ENCODE assay signal across 14 cellular contexts in genomic region chr6:104689551-104690205, GRCh38.
A peak's percentile ranks its signal among the peaks of the same experiment; 100 is the strongest.
DNase-seq lines count a peak whose midpoint lies in the region; ATAC-seq and TF ChIP-seq lines count a peak whose summit lies in the region.
"Had no signal": no experiment of that assay in that cellular context is flagged by ENCODE, and none has a peak within 500 bp of the region (broad histone marks: within the 10 kb centered on the region; RNA-seq: fewer than 3 reads in every experiment).

No MANE protein-coding gene starts in this region.

- no peak overlapping the region for H2BK5ac ChIP-seq in H9 (ENCODE audit: insufficient read length, low read length)

- no peak overlapping the region for H3K23ac ChIP-seq in H9 (ENCODE audit: insufficient read length, low read depth, low read length)

- no peaks in the 10 kb centered on the region for H3K36me3 Mint-ChIP-seq in H9 (ENCODE audit: insufficient read depth in 1 of 3, low read depth in 3 of 3)

- H3K27ac ChIP-seq in H9 (ENCODE audit: insufficient read length, low read depth, low read length): no peak overlapping the region
- peak overlapping the region; percentile 73 for H3K27ac ChIP-seq in smooth muscle cell (ENCODE audit: low read depth)
- H3K27ac ChIP-seq: gastroesophageal sphincter, spleen, tibial artery had no signal

- H3K56ac ChIP-seq in H9 (ENCODE audit: insufficient read length, low read depth, low read length): no peak overlapping the region

- H4K20me1 ChIP-seq in H9 (ENCODE audit: control insufficient read depth, insufficient read depth, insufficient read length): no peaks in the 10 kb centered on the region
- H4K20me1 ChIP-seq in smooth muscle cell (ENCODE audit: low read depth): no peaks in the 10 kb centered on the region

- peak overlapping the region in 1 of 3 experiments; percentile 22; a peak in 1 of 7 replicates for H3K27ac Mint-ChIP-seq in H9

- no peaks in the 10 kb centered on the region for H3K23me2 ChIP-seq in H9 (ENCODE audit: insufficient read length, low read depth, low read length, poor library complexity, severe bottlenecking)

- H3K9me3 ChIP-seq in H9 (ENCODE audit: control insufficient read depth, low read depth, low read length) (no peaks in the 10 kb centered on the region), smooth muscle cell (replicated peaks; ENCODE audit: low read depth) (no peaks in the 10 kb centered on the region)
- H3K9me3 ChIP-seq: spleen, tibial artery had no signal

- no peak overlapping the region for H3K4me3 ChIP-seq in smooth muscle cell
- H3K4me3 ChIP-seq: gastroesophageal sphincter, spleen, tibial artery had no signal

- H3K4me3 Mint-ChIP-seq in H9: no peak overlapping the region

- H3K36me3 ChIP-seq in smooth muscle cell (ENCODE audit: low read depth): no peaks in the 10 kb centered on the region
- H3K36me3 ChIP-seq: gastroesophageal sphincter, spleen, tibial artery had no signal

- H2AFZ ChIP-seq in H9 (ENCODE audit: low read length) (no peak overlapping the region), smooth muscle cell (ENCODE audit: low read depth) (no peak overlapping the region)

- no peaks in the 10 kb centered on the region for H3K27me3 ChIP-seq in H9 (ENCODE audit: insufficient read depth, low read length)
- H3K27me3 ChIP-seq in smooth muscle cell (ENCODE audit: low read depth): no peaks in the 10 kb centered on the region
- H3K27me3 ChIP-seq: gastroesophageal sphincter, spleen, tibial artery had no signal

- no peaks in the 10 kb centered on the region for H3K9me3 Mint-ChIP-seq in H9

- H4K8ac ChIP-seq in H9 (replicated peaks; ENCODE audit: insufficient read length, low read depth, low read length): no peak overlapping the region

- H3F3A ChIP-seq in smooth muscle cell (ENCODE audit: low read depth): peaks cover 11% of the 10 kb centered on the region

- H4K91ac ChIP-seq in H9 (ENCODE audit: insufficient read length, low read depth, low read length): no peak overlapping the region

- WGBS in H9 (ENCODE audit: extremely low coverage, insufficient read length, low lambda C conversion rate): no CpG with 5 or more reads among the region's 3 CpGs
- WGBS in smooth muscle cell (ENCODE audit: low lambda C conversion rate): 8% methylated on average over 3 of the region's 3 CpGs

- no peaks in the 10 kb centered on the region for H3K4me1 ChIP-seq in H9 (ENCODE audit: insufficient read depth, low read length)
- H3K4me1 ChIP-seq in smooth muscle cell (ENCODE audit: low read depth): peaks cover 2% of the 10 kb centered on the region
- H3K4me1 ChIP-seq: gastroesophageal sphincter, spleen, tibial artery had no signal

- H2BK120ac ChIP-seq in H9 (ENCODE audit: low read depth, low read length, poor library complexity, severe bottlenecking): no peak overlapping the region

- H3K18ac ChIP-seq in H9 (ENCODE audit: insufficient read length, low read depth, low read length): no peak overlapping the region

- H3K79me2 ChIP-seq in H9 (ENCODE audit: insufficient read depth, low read length) (no peaks in the 10 kb centered on the region), smooth muscle cell (ENCODE audit: low read depth) (no peaks in the 10 kb centered on the region)

- H3T11ph ChIP-seq in H9 (ENCODE audit: low read length): no peak overlapping the region

- H3K79me1 ChIP-seq in H9 (ENCODE audit: insufficient read depth, low read depth, low read length, poor library complexity, severe bottlenecking): no peaks in the 10 kb centered on the region

- H2AK5ac ChIP-seq in H9 (ENCODE audit: insufficient read length, low read length): no peak overlapping the region

- H3K27me3 Mint-ChIP-seq in H9 (ENCODE audit: low read depth): no peaks in the 10 kb centered on the region

- H2BK20ac ChIP-seq in H9 (ENCODE audit: low read depth, low read length, poor library complexity, severe bottlenecking): no peak overlapping the region

- no peak overlapping the region; the same call in 1 of the 2 replicates for H2BK15ac ChIP-seq in H9 (ENCODE audit: low read depth, low read length)

- no peak overlapping the region for H3K4me2 ChIP-seq in H9 (ENCODE audit: insufficient read depth, insufficient read length, low read length)
- no peak overlapping the region for H3K4me2 ChIP-seq in smooth muscle cell

- peaks cover 14 to 18% of the 10 kb centered on the region in 2 experiments for H3K4me1 Mint-ChIP-seq in H9

- H3K9ac ChIP-seq in H9 (ENCODE audit: extremely low read depth, insufficient read length, low read length) (no peak overlapping the region), smooth muscle cell (ENCODE audit: low read depth) (no peak overlapping the region)

- no peak overlapping the region for H2BK12ac ChIP-seq in H9 (ENCODE audit: insufficient read length, low read depth, low read length)

- H3K4ac ChIP-seq in H9 (ENCODE audit: low read depth, low read length): no peak overlapping the region

- H4K5ac ChIP-seq in H9 (ENCODE audit: insufficient read length, low read depth, low read length): no peak overlapping the region

- no peak for DNase-seq in H9
- peak; percentile 17 for DNase-seq in UCSD-AML1 (lab: John Stamatoyannopoulos, UW; ENCODE audit: unreplicated experiment)
- peak; percentile 11 for DNase-seq in fibroblast of peridontal ligament (ENCODE audit: extremely low read depth)
- DNase-seq in smooth muscle cell (lab: John Stamatoyannopoulos, UW; ENCODE audit: unreplicated experiment): no peak
- DNase-seq in NOMO-1 (lab: John Stamatoyannopoulos, UW; ENCODE audit: unreplicated experiment in 2 of 2): no peak
- DNase-seq: Calu3, KBM-7, NCI-H1694 treated with DMSO at 0.1 percent for 48 hours, spleen, tibial artery had no signal

- TF ChIP-seq CTCF in H9 (conservative IDR thresholded peaks at IDR 0.05) (no peak), smooth muscle cell (IDR thresholded peaks at IDR 0.05; ENCODE audit: borderline replicate concordance, insufficient read depth, poor library complexity, severe bottlenecking) (no peak)

- H3K14ac ChIP-seq in H9 (ENCODE audit: insufficient read depth, low read length): peak overlapping the region; percentile 65; the same call in 1 of the 2 replicates

- ATAC-seq in GM18861 (IDR thresholded peaks at IDR 0.05; ENCODE audit: unreplicated experiment) (no peak), GM19463 (IDR thresholded peaks at IDR 0.05; ENCODE audit: unreplicated experiment) (no peak)
- ATAC-seq: gastroesophageal sphincter, left lobe of liver had no signal

Comparison
In these comparisons a context has a peak if more than half of its experiments do, and no peak if none do; other contexts are left out.
1. DNase-seq: peak in UCSD-AML1 (single experiment) and fibroblast of peridontal ligament (single experiment); none in H9 (single experiment), smooth muscle cell (single experiment) and NOMO-1 (0 of 2).